ENCODE assay signal across 1 cellular context in genomic region chr4:108850407-108850709, GRCh38.
TF ChIP-seq lines count a peak whose summit lies in the region.

No MANE protein-coding gene starts in this region.

TF ChIP-seq in GM12878, 131 proteins besides CTCF, POLR2A, EP300 and RAD21 (continued from another document):
- TF ChIP-seq REST (IDR thresholded peaks at IDR 0.05; ENCODE audit: low read depth, low read length): no peak
